ENCODE assay signal across 20 cellular contexts in genomic region chr11:119486691-119487259, GRCh38.
"Had no signal": no experiment of that assay in that cellular context is flagged by ENCODE, and none has a peak within 500 bp of the region (broad histone marks: within the 10 kb centered on the region; RNA-seq: fewer than 3 reads in every experiment).

No MANE protein-coding gene starts in this region.

- H3K4me3 ChIP-seq: body of pancreas, lung, ovary, vagina had no signal

- H3K27ac ChIP-seq: body of pancreas, epithelial cell of prostate, ovary, vagina had no signal

- H3K27ac Mint-ChIP-seq: activated CD4-positive, alpha-beta T cell treated with anti-CD3 and anti-CD28 coated beads for 36 hours; activated CD8-positive, alpha-beta T cell treated with anti-CD3 and anti-CD28 coated beads for 36 hours; activated naive CD4-positive, alpha-beta T cell treated with anti-CD3 and anti-CD28 coated beads, Interleukin-2, amount 50 U/mL, for 72 hours; activated T-helper 17 cell treated with anti-CD3 and anti-CD28 coated beads, Interleukin-2, amount 50 U/mL, for 72 hours; dendritic cell treated with granulocyte-macrophage colony-stimulating factor and Interleukin-4, amounts not matched to agents 40 ng/mL and 50 ng/mL, for 4 days; effector memory CD8-positive, alpha-beta T cell had no signal

- H3K36me3 ChIP-seq: ovary, vagina had no signal

- DNase-seq: activated CD4-positive, alpha-beta T cell treated with anti-CD3 and anti-CD28 coated beads for 36 hours; activated CD8-positive, alpha-beta T cell treated with anti-CD3 and anti-CD28 coated beads for 36 hours; amygdala; effector memory CD8-positive, alpha-beta T cell; foreskin melanocyte; left colon; ovary; SK-N-SH; stimulated activated CD4-positive, alpha-beta T cell treated with anti-CD3 and anti-CD28 coated beads, Interleukin-1b, Interleukin-23, amount 100 ng/mL, for 48 hours; T-helper 1 cell; T1000 had no signal

- H3K9me3 ChIP-seq: body of pancreas, ovary, SK-N-SH, vagina had no signal

- H3K9ac ChIP-seq: SK-N-SH had no signal

- H3K27me3 ChIP-seq: body of pancreas, ovary, vagina had no signal

- H3K36me3 Mint-ChIP-seq: activated naive CD4-positive, alpha-beta T cell treated with anti-CD3 and anti-CD28 coated beads, Interleukin-2, amount 50 U/mL, for 72 hours had no signal

- H3K4me3 Mint-ChIP-seq: activated CD4-positive, alpha-beta T cell treated with anti-CD3 and anti-CD28 coated beads for 36 hours; activated CD8-positive, alpha-beta T cell treated with anti-CD3 and anti-CD28 coated beads for 36 hours; activated T-helper 17 cell treated with anti-CD3 and anti-CD28 coated beads, Interleukin-2, amount 50 U/mL, for 72 hours; central memory CD8-positive, alpha-beta T cell; dendritic cell treated with granulocyte-macrophage colony-stimulating factor and Interleukin-4, amounts not matched to agents 40 ng/mL and 50 ng/mL, for 4 days; effector memory CD8-positive, alpha-beta T cell; neural crest cell had no signal

- H3K9me3 Mint-ChIP-seq: activated CD8-positive, alpha-beta T cell treated with anti-CD3 and anti-CD28 coated beads for 36 hours; activated naive CD4-positive, alpha-beta T cell treated with anti-CD3 and anti-CD28 coated beads, Interleukin-2, amount 50 U/mL, for 72 hours; activated T-helper 17 cell treated with anti-CD3 and anti-CD28 coated beads, Interleukin-2, amount 50 U/mL, for 72 hours; central memory CD8-positive, alpha-beta T cell; dendritic cell treated with granulocyte-macrophage colony-stimulating factor and Interleukin-4, amounts not matched to agents 40 ng/mL and 50 ng/mL, for 4 days; effector memory CD8-positive, alpha-beta T cell; neural crest cell had no signal

- H3K4me1 ChIP-seq: body of pancreas had no signal

- ATAC-seq: activated CD4-positive, alpha-beta T cell treated with anti-CD3 and anti-CD28 coated beads for 36 hours; activated CD8-positive, alpha-beta T cell treated with anti-CD3 and anti-CD28 coated beads for 36 hours; activated naive CD4-positive, alpha-beta T cell treated with anti-CD3 and anti-CD28 coated beads, Interleukin-2, amount 50 U/mL, for 72 hours; activated T-helper 17 cell treated with anti-CD3 and anti-CD28 coated beads, Interleukin-2, amount 50 U/mL, for 72 hours; body of pancreas; effector memory CD8-positive, alpha-beta T cell; left colon had no signal

- H3K4me1 Mint-ChIP-seq: activated CD4-positive, alpha-beta T cell treated with anti-CD3 and anti-CD28 coated beads for 36 hours; activated T-helper 17 cell treated with anti-CD3 and anti-CD28 coated beads, Interleukin-2, amount 50 U/mL, for 72 hours; central memory CD8-positive, alpha-beta T cell had no signal
